Comparison of ENCODE assay signal across 11 cellular contexts in genomic region chr3:125039041-125039896, GRCh38. TPM values are rescaled to one million over a fixed set of nuclear protein-coding genes. Genes with fewer than 3 reads are reported as not detected.
DNase-seq lines count a peak whose midpoint lies in the region; ATAC-seq lines count a peak whose summit lies in the region.
"Had no signal": no experiment of that assay in that cellular context is flagged by ENCODE, and none has a peak within 500 bp of the region (broad histone marks: within the 10 kb centered on the region; RNA-seq: fewer than 3 reads in every experiment).

No MANE protein-coding gene starts in this region.

- peak overlapping the region; percentile 68 for H3K27ac ChIP-seq in angular gyrus (ENCODE audit: low read depth, low read length)
- H3K27ac ChIP-seq in iPS-20b (ENCODE audit: low read length) = no peak overlapping the region

- peaks cover 29% of the 10 kb centered on the region for H3K4me1 ChIP-seq in iPS-20b (ENCODE audit: insufficient read depth, low read length)

- H3K27me3 ChIP-seq in H7 (ENCODE audit: control insufficient read depth, insufficient read depth, low read length) = no peaks in the 10 kb centered on the region
- no peaks in the 10 kb centered on the region for H3K27me3 ChIP-seq in iPS-20b (ENCODE audit: insufficient read depth, low read length)

- ATAC-seq in sciatic nerve = peak; percentile 75
- ATAC-seq in HG02610 (IDR thresholded peaks at IDR 0.05; ENCODE audit: unreplicated experiment) = no peak
- ATAC-seq in GM21515 (IDR thresholded peaks at IDR 0.05; ENCODE audit: unreplicated experiment) = no peak

- intact Hi-C loops in sciatic nerve (cut with DNase I) = no loop called here

- peaks cover 10% of the 10 kb centered on the region; the same call in 1 of the 2 replicates for H3K9me3 ChIP-seq in iPS-20b (ENCODE audit: insufficient read depth, low read depth, low read length)

- H3K4me3 ChIP-seq in H7 (ENCODE audit: insufficient read depth, low read depth, low read length) (no peak overlapping the region), iPS-20b (ENCODE audit: low read length) (peak overlapping the region; percentile 22; the same call in 1 of the 2 replicates)

- no peak overlapping the region for H3K9ac ChIP-seq in iPS-20b (ENCODE audit: low read depth, low read length)

- H3K36me3 ChIP-seq in H7 (replicated peaks; ENCODE audit: control insufficient read depth, insufficient read depth, low read length) (no peaks in the 10 kb centered on the region), iPS-20b (ENCODE audit: insufficient read depth, low read depth, low read length) (no peaks in the 10 kb centered on the region)

- DNase-seq in H7 (peak; percentile 56), sciatic nerve (ENCODE audit: low spot score) (no peak), A172 (ENCODE audit: low spot score) (no peak)
- DNase-seq in effector CD8-positive, alpha-beta T cell (lab: John Stamatoyannopoulos, UW) = no peak
- DNase-seq: CD4-positive, CD25-positive, alpha-beta regulatory T cell; GOT3; NCI-H510A had no signal

RNA-seq across cellular contexts. Expression of gene HEG1, which starts 16.5 kb away (rescaled TPM):
- total RNA-seq in H7 (2014; rRNA removed; shearing (Covaris generic)) = 18.0 and 21.1 TPM in 2 replicates
- 87.4 TPM for total RNA-seq in sciatic nerve
- 47.2 and 71.4 TPM in 2 replicates for total RNA-seq in A172 (2014; rRNA removed; shearing (Covaris generic))
